8 cellular contexts compared by ENCODE assay signal in genomic region chr22:29071261-29072045, GRCh38. TPM values are rescaled to one million over a fixed set of nuclear protein-coding genes. Genes with fewer than 3 reads are reported as not detected.
DNase-seq lines count a peak whose midpoint lies in the region; ATAC-seq and TF ChIP-seq lines count a peak whose summit lies in the region.

No MANE protein-coding gene starts in this region.

- peak in 1 of 4 experiments; percentile 4 for TF ChIP-seq CTCF in gastroesophageal sphincter (IDR thresholded peaks at IDR 0.05)
- no peak for TF ChIP-seq CTCF in progenitor cell of endocrine pancreas (IDR thresholded peaks at IDR 0.05; ENCODE audit: unreplicated experiment)
- TF ChIP-seq CTCF in WERI-Rb-1 (IDR thresholded peaks at IDR 0.05; ENCODE audit: low read depth, low read length): no peak

- no peak overlapping the region for H3K27ac Mint-ChIP-seq in progenitor cell of endocrine pancreas

- DNase-seq in HT-29 (ENCODE audit: low spot score): peak; percentile 55
- DNase-seq in activated T-cell treated with anti-CD3 and anti-CD28 coated beads, Interleukin-2, amount 50 U/mL, for 48 hours: peak; percentile 44 to 64
- DNase-seq in progenitor cell of endocrine pancreas (ENCODE audit: low spot score, unreplicated experiment): peak; percentile 39
- no peak for DNase-seq in WERI-Rb-1
- no peak for DNase-seq in cerebellar nuclear complex (lab: John Stamatoyannopoulos, UW)

- H3K27me3 Mint-ChIP-seq in progenitor cell of endocrine pancreas: peaks cover 60% of the 10 kb centered on the region

- ATAC-seq in gastroesophageal sphincter (no peak), GM21381 (IDR thresholded peaks at IDR 0.05; ENCODE audit: unreplicated experiment) (no peak)

- H3K4me3 Mint-ChIP-seq in progenitor cell of endocrine pancreas (ENCODE audit: low read depth): peak overlapping the region; percentile 73

- H3K4me3 ChIP-seq in BLaER1 (peak overlapping the region; percentile 70), gastroesophageal sphincter (peak overlapping the region; percentile 29 to 84), WERI-Rb-1 (ENCODE audit: low read depth, low read length) (no peak overlapping the region)

- H3K4me2 ChIP-seq in BLaER1: peak overlapping the region; percentile 96

- H3K9me3 Mint-ChIP-seq in progenitor cell of endocrine pancreas (ENCODE audit: low read depth): no peaks in the 10 kb centered on the region

- no peaks in the 10 kb centered on the region for H3K36me3 ChIP-seq in BLaER1
- H3K36me3 ChIP-seq in gastroesophageal sphincter: no peaks in the 10 kb centered on the region
- H3K36me3 ChIP-seq in WERI-Rb-1: no peaks in the 10 kb centered on the region

- WGBS in gastroesophageal sphincter (ENCODE audit: low coverage in 1 of 2), 2 donors: 11 to 27% methylated on average over 9 of the region's 60 CpGs

- H3K27me3 ChIP-seq in BLaER1 (peaks cover 77% of the 10 kb centered on the region), gastroesophageal sphincter (peaks cover 3% of the 10 kb centered on the region), WERI-Rb-1 (ENCODE audit: insufficient read depth, low read depth, severe bottlenecking) (no peaks in the 10 kb centered on the region)

- no peaks in the 10 kb centered on the region; the same call in 1 of the 2 replicates for H3K9me3 ChIP-seq in BLaER1
- H3K9me3 ChIP-seq in gastroesophageal sphincter: no peaks in the 10 kb centered on the region
- H3K9me3 ChIP-seq in WERI-Rb-1 (ENCODE audit: severe bottlenecking): peaks cover 2% of the 10 kb centered on the region

- H3K27ac ChIP-seq in BLaER1 (no peak overlapping the region), gastroesophageal sphincter (peak overlapping the region in 1 of 4 donors; percentile 56), WERI-Rb-1 (no peak overlapping the region)

- H4K20me1 ChIP-seq in BLaER1: peaks cover 40% of the 10 kb centered on the region

- no peak overlapping the region for H3K9ac ChIP-seq in BLaER1

- H3K4me1 ChIP-seq in BLaER1 (peaks cover 27% of the 10 kb centered on the region), gastroesophageal sphincter (peaks cover 0 to 35% (median 12%) of the 10 kb centered on the region in 3 donors)

- TF ChIP-seq EP300 in gastroesophageal sphincter (IDR thresholded peaks at IDR 0.05): no peak

- H3K4me1 Mint-ChIP-seq in progenitor cell of endocrine pancreas (ENCODE audit: low read depth): peaks cover 14% of the 10 kb centered on the region

- peaks cover 2% of the 10 kb centered on the region for H3K36me3 Mint-ChIP-seq in progenitor cell of endocrine pancreas (ENCODE audit: insufficient read depth)

- TF ChIP-seq POLR2A in gastroesophageal sphincter (IDR thresholded peaks at IDR 0.05): no peak

RNA-seq across cellular contexts. Expression of gene KREMEN1, which starts 1.4 kb away (rescaled TPM):
- 4.6 and 6.8 TPM in 2 replicates for total RNA-seq in HT-29 (2014; rRNA removed; shearing (Covaris generic))
- total RNA-seq in gastroesophageal sphincter (10 to 100 TPM in 2 of 4 donors, 1 to 10 TPM in 2; 7.5 to 17.4 (median 10.8) TPM), progenitor cell of endocrine pancreas (10.5 and 11.5 TPM in 2 replicates)

RNA-seq across cellular contexts. Expression of gene C22orf31, which starts 9.8 kb away (rescaled TPM):
- total RNA-seq in HT-29 (2014; rRNA removed; shearing (Covaris generic)): not detected in 2 replicates
- total RNA-seq in gastroesophageal sphincter (not detected), progenitor cell of endocrine pancreas (not detected in 2 replicates)

Comparison
In these comparisons a context has a peak if more than half of its experiments do, and no peak if none do; other contexts are left out.
1. DNase-seq: peak in HT-29 (single experiment), activated T-cell treated with anti-CD3 and anti-CD28 coated beads, Interleukin-2, amount 50 U/mL, for 48 hours (2 of 2) and progenitor cell of endocrine pancreas (single experiment); none in WERI-Rb-1 (single experiment) and cerebellar nuclear complex (0 of 2).